Comparison of ENCODE assay signal across 12 cellular contexts in the genomic region with DNA sequence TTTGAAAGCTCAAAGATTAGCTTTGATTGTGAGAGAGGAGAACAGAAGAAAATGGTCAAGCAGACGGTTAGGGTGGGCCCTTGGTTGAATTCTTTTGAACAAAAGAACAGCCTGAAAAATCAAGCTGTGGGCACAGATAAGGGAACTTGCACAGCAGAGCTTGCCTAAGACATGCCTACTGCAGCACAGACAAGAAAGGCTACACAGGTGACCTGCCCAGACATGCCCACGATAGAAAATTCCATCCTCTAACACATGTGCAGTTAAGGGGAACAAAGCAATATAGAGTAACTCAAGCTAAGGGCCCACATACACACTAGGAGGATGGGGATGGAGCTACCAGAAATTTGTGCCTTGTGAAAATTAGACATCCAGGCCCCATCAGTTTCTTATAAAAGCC.
DNase-seq lines count a peak whose midpoint lies in the region; ATAC-seq and TF ChIP-seq lines count a peak whose summit lies in the region.
"Had no signal": no experiment of that assay in that cellular context is flagged by ENCODE, and none has a peak within 500 bp of the region (broad histone marks: within the 10 kb centered on the region; RNA-seq: fewer than 3 reads in every experiment).

No MANE protein-coding gene starts in this region.

- no peak for TF ChIP-seq CTCF in GM23338 (conservative IDR thresholded peaks at IDR 0.05; ENCODE audit: low read depth in 2 of 2)

- no peak overlapping the region for H3K4me3 Mint-ChIP-seq in GM23338
- H3K4me3 Mint-ChIP-seq in activated T-helper 1 cell treated with anti-CD3 and anti-CD28 coated beads, Interleukin-12 subunit alpha, Interleukin-12 subunit beta, Interleukin-2, Interleukin-4 antibody, amounts not matched to agents 30 ng/mL and 10 ng/mL and 1 ng/mL, durations not matched to agents 14 hours and 24 hours and 36 hours, result no peak overlapping the region
- H3K4me3 Mint-ChIP-seq: nephron had no signal

- no peaks in the 10 kb centered on the region for H4K20me1 ChIP-seq in BLaER1 treated with 17β-estradiol and CSF1 and Interleukin-3, amounts not matched to agents 10 nM and 100 nM
- H4K20me1 ChIP-seq in GM23338 (replicated peaks; ENCODE audit: insufficient read depth), result no peaks in the 10 kb centered on the region

- H3K27ac ChIP-seq in BLaER1 treated with 17β-estradiol and CSF1 and Interleukin-3, amounts not matched to agents 10 nM and 100 nM, result peak overlapping the region in 9 of 11 experiments; percentile 2 to 47 (median 14); a peak in 10 of 22 replicates
- no peak overlapping the region for H3K27ac ChIP-seq in GM23338 (ENCODE audit: low read depth)
- H3K27ac ChIP-seq: esophagus squamous epithelium had no signal

- no peak overlapping the region for H3K4me3 ChIP-seq in BLaER1 treated with 17β-estradiol and CSF1 and Interleukin-3, amounts not matched to agents 10 nM and 100 nM
- no peak overlapping the region for H3K4me3 ChIP-seq in GM23338
- H3K4me3 ChIP-seq: esophagus squamous epithelium had no signal

- H2AFZ ChIP-seq in GM23338, result peak overlapping the region; percentile 70; the same call in 1 of the 2 replicates

- peak overlapping the region; percentile 20; the same call in 1 of the 2 replicates for H3K27ac Mint-ChIP-seq in GM23338
- no peak overlapping the region for H3K27ac Mint-ChIP-seq in activated T-helper 1 cell treated with anti-CD3 and anti-CD28 coated beads, Interleukin-12 subunit alpha, Interleukin-12 subunit beta, Interleukin-2, Interleukin-4 antibody, amounts not matched to agents 30 ng/mL and 10 ng/mL and 1 ng/mL, durations not matched to agents 14 hours and 24 hours and 36 hours
- H3K27ac Mint-ChIP-seq: nephron had no signal

- H3K4me1 ChIP-seq in BLaER1 treated with 17β-estradiol and CSF1 and Interleukin-3, amounts not matched to agents 10 nM and 100 nM, result peaks cover 0 to 20% (median 2%) of the 10 kb centered on the region in 10 experiments; a peak in 6 of 20 replicates
- no peaks in the 10 kb centered on the region; the same call in 1 of the 2 replicates for H3K4me1 ChIP-seq in GM23338 (ENCODE audit: insufficient read depth)
- H3K4me1 ChIP-seq: BE2C had no signal

- peaks cover 2% of the 10 kb centered on the region for H3K27me3 Mint-ChIP-seq in GM23338 (ENCODE audit: insufficient read depth, low read depth, poor library complexity)
- H3K27me3 Mint-ChIP-seq in activated T-helper 1 cell treated with anti-CD3 and anti-CD28 coated beads, Interleukin-12 subunit alpha, Interleukin-12 subunit beta, Interleukin-2, Interleukin-4 antibody, amounts not matched to agents 30 ng/mL and 10 ng/mL and 1 ng/mL, durations not matched to agents 14 hours and 24 hours and 36 hours (ENCODE audit: insufficient read depth), result no peaks in the 10 kb centered on the region

- H3K4me1 Mint-ChIP-seq in GM23338, result peaks cover 5% of the 10 kb centered on the region
- H3K4me1 Mint-ChIP-seq in activated T-helper 1 cell treated with anti-CD3 and anti-CD28 coated beads, Interleukin-12 subunit alpha, Interleukin-12 subunit beta, Interleukin-2, Interleukin-4 antibody, amounts not matched to agents 30 ng/mL and 10 ng/mL and 1 ng/mL, durations not matched to agents 14 hours and 24 hours and 36 hours (ENCODE audit: low read depth), result no peaks in the 10 kb centered on the region

- H3K36me3 Mint-ChIP-seq in GM23338 (ENCODE audit: low read depth), result no peaks in the 10 kb centered on the region; the same call in 2 of the 3 replicates
- no peaks in the 10 kb centered on the region for H3K36me3 Mint-ChIP-seq in activated T-helper 1 cell treated with anti-CD3 and anti-CD28 coated beads, Interleukin-12 subunit alpha, Interleukin-12 subunit beta, Interleukin-2, Interleukin-4 antibody, amounts not matched to agents 30 ng/mL and 10 ng/mL and 1 ng/mL, durations not matched to agents 14 hours and 24 hours and 36 hours (ENCODE audit: low read depth)

- intact Hi-C loops in activated T-helper 1 cell treated with anti-CD3 and anti-CD28 coated beads, Interleukin-12 subunit alpha, Interleukin-12 subunit beta, Interleukin-2, Interleukin-4 antibody, amounts not matched to agents 30 ng/mL and 10 ng/mL and 1 ng/mL, durations not matched to agents 14 hours and 24 hours and 36 hours (cut with micrococcal nuclease), result no loop called here

- H3K9me3 ChIP-seq in BLaER1 treated with 17β-estradiol and CSF1 and Interleukin-3, amounts not matched to agents 10 nM and 100 nM (replicated peaks in 1 of 11), result no peaks in the 10 kb centered on the region
- H3K9me3 ChIP-seq: BE2C, esophagus squamous epithelium had no signal

- no peak for ATAC-seq in GM23338
- no peak for ATAC-seq in HG03354 (IDR thresholded peaks at IDR 0.05; ENCODE audit: poor library complexity, severe bottlenecking, unreplicated experiment)

- H3K9ac ChIP-seq in BLaER1 treated with 17β-estradiol and CSF1 and Interleukin-3, amounts not matched to agents 10 nM and 100 nM, result no peak overlapping the region

- no peak for TF ChIP-seq POLR2A in erythroblast (IDR thresholded peaks at IDR 0.05; ENCODE audit: low read length)

- no peaks in the 10 kb centered on the region for H3K9me2 ChIP-seq in GM23338 (ENCODE audit: insufficient read depth)

- H3K27me3 ChIP-seq in BLaER1 treated with 17β-estradiol and CSF1 and Interleukin-3, amounts not matched to agents 10 nM and 100 nM, result no peaks in the 10 kb centered on the region
- no peaks in the 10 kb centered on the region for H3K27me3 ChIP-seq in GM23338 (ENCODE audit: insufficient read depth)
- H3K27me3 ChIP-seq: BE2C, esophagus squamous epithelium had no signal

- H3K4me2 ChIP-seq in BLaER1 treated with 17β-estradiol and CSF1 and Interleukin-3, amounts not matched to agents 10 nM and 100 nM, result peak overlapping the region in 3 of 11 experiments; percentile 6 to 44 (median 41); a peak in 2 of 22 replicates
- H3K4me2 ChIP-seq in GM23338, result no peak overlapping the region

- no peaks in the 10 kb centered on the region for H3K79me2 ChIP-seq in GM23338 (replicated peaks; ENCODE audit: insufficient read depth)

- H3K36me3 ChIP-seq in BLaER1 treated with 17β-estradiol and CSF1 and Interleukin-3, amounts not matched to agents 10 nM and 100 nM, result no peaks in the 10 kb centered on the region
- H3K36me3 ChIP-seq in GM23338 (ENCODE audit: insufficient read depth), result no peaks in the 10 kb centered on the region
- H3K36me3 ChIP-seq: BE2C, esophagus squamous epithelium had no signal

- H3F3A ChIP-seq in GM23338 (replicated peaks; ENCODE audit: low read depth), result no peaks in the 10 kb centered on the region

- H3K9me3 Mint-ChIP-seq in GM23338, result no peaks in the 10 kb centered on the region
- peaks cover 4% of the 10 kb centered on the region for H3K9me3 Mint-ChIP-seq in activated T-helper 1 cell treated with anti-CD3 and anti-CD28 coated beads, Interleukin-12 subunit alpha, Interleukin-12 subunit beta, Interleukin-2, Interleukin-4 antibody, amounts not matched to agents 30 ng/mL and 10 ng/mL and 1 ng/mL, durations not matched to agents 14 hours and 24 hours and 36 hours
- H3K9me3 Mint-ChIP-seq: nephron had no signal

- no peak for DNase-seq in GM23338 (ENCODE audit: low spot score)
- peak; percentile 6 for DNase-seq in NCI-H345 (lab: John Stamatoyannopoulos, UW)
- peak; percentile 16 to 50 for DNase-seq in erythroblast (lab: John Stamatoyannopoulos, UW)
- DNase-seq in superior temporal gyrus (ENCODE audit: extremely low spot score), result no peak
- DNase-seq in middle frontal gyrus (ENCODE audit: extremely low spot score, low spot score), result no peak
- DNase-seq in activated T-helper 1 cell treated with anti-CD3 and anti-CD28 coated beads, Interleukin-12 subunit alpha, Interleukin-12 subunit beta, Interleukin-2, Interleukin-4 antibody, amounts not matched to agents 30 ng/mL and 10 ng/mL and 1 ng/mL, durations not matched to agents 14 hours and 24 hours and 36 hours (ENCODE audit: low spot score), result no peak
- DNase-seq: BE2C; esophagus squamous epithelium; NK-92 treated with Interleukin-12 subunit alpha and Interleukin-12 subunit beta, amount 100 ng/mL, for 24 hours had no signal

TF ChIP-seq in GM23338, 12 proteins besides CTCF, POLR2A, EP300 and RAD21 (continues in another document):
- TF ChIP-seq POLR2AphosphoS5 (IDR thresholded peaks at IDR 0.05; ENCODE audit: low read depth), result no peak
- no peak for TF ChIP-seq ZNF331 (CRISPR knock-in tag; IDR thresholded peaks at IDR 0.05; ENCODE audit: low read depth)
- no peak for TF ChIP-seq JUNB (IDR thresholded peaks at IDR 0.05; ENCODE audit: unreplicated experiment)
- TF ChIP-seq, protein P1, sequence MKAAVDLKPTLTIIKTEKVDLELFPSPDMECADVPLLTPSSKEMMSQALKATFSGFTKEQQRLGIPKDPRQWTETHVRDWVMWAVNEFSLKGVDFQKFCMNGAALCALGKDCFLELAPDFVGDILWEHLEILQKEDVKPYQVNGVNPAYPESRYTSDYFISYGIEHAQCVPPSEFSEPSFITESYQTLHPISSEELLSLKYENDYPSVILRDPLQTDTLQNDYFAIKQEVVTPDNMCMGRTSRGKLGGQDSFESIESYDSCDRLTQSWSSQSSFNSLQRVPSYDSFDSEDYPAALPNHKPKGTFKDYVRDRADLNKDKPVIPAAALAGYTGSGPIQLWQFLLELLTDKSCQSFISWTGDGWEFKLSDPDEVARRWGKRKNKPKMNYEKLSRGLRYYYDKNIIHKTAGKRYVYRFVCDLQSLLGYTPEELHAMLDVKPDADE (IDR thresholded peaks at IDR 0.05), result no peak
- TF ChIP-seq STAT1 (IDR thresholded peaks at IDR 0.05; ENCODE audit: unreplicated experiment), result no peak
- TF ChIP-seq, protein P2, sequence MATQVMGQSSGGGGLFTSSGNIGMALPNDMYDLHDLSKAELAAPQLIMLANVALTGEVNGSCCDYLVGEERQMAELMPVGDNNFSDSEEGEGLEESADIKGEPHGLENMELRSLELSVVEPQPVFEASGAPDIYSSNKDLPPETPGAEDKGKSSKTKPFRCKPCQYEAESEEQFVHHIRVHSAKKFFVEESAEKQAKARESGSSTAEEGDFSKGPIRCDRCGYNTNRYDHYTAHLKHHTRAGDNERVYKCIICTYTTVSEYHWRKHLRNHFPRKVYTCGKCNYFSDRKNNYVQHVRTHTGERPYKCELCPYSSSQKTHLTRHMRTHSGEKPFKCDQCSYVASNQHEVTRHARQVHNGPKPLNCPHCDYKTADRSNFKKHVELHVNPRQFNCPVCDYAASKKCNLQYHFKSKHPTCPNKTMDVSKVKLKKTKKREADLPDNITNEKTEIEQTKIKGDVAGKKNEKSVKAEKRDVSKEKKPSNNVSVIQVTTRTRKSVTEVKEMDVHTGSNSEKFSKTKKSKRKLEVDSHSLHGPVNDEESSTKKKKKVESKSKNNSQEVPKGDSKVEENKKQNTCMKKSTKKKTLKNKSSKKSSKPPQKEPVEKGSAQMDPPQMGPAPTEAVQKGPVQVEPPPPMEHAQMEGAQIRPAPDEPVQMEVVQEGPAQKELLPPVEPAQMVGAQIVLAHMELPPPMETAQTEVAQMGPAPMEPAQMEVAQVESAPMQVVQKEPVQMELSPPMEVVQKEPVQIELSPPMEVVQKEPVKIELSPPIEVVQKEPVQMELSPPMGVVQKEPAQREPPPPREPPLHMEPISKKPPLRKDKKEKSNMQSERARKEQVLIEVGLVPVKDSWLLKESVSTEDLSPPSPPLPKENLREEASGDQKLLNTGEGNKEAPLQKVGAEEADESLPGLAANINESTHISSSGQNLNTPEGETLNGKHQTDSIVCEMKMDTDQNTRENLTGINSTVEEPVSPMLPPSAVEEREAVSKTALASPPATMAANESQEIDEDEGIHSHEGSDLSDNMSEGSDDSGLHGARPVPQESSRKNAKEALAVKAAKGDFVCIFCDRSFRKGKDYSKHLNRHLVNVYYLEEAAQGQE (IDR thresholded peaks at IDR 0.05; ENCODE audit: unreplicated experiment), result no peak

Comparison
In these comparisons a context has a peak if more than half of its experiments do, and no peak if none do; other contexts are left out.
1. DNase-seq: peak in NCI-H345 (single experiment) and erythroblast (2 of 2); none in GM23338 (single experiment), superior temporal gyrus (single experiment), middle frontal gyrus (single experiment) and activated T-helper 1 cell treated with anti-CD3 and anti-CD28 coated beads, Interleukin-12 subunit alpha, Interleukin-12 subunit beta, Interleukin-2, Interleukin-4 antibody, amounts not matched to agents 30 ng/mL and 10 ng/mL and 1 ng/mL, durations not matched to agents 14 hours and 24 hours and 36 hours (single experiment).